ENCODE assay signal across 1 cellular context in the genomic region with DNA sequence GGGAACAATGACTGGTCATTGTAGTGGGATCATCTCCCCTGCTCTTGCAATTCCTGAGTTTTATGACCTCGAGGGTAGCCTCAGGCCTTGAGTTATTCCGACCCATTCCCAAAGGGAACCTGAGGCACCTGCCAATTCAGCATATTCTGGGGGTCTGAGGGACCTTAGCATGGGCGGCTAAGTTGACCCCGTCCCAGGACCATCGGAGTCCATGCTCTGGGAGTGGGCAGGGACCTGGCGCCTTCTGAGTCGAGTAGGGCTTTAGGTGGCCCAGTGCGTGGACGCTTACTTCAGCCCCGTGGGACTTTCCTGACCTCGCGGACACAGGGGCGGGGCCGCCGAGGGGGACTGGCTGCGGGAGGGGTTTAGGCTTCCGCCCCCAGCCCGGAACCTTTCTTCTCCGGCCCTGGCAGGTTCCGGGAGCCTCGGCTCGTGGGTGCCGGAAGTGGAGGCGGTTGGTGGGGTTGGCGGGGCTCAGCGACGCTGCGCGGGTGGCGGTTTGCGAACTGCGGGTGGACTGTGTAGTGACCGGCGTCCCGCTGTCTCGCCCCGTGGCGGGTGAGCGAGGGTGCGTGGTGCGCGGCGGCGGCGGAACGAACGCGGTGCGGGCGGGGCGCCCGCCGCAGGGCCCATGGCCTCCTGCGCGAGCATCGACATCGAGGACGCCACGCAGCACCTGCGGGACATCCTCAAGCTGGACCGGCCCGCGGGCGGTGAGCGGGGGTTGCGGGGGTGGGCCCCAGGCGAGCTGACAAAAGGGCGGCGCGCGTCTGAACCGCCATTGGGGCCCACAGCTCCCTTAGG.
A peak's percentile ranks its signal among the peaks of the same experiment; 100 is the strongest.
TF ChIP-seq lines count a peak whose summit lies in the region.

TSS of gene EDC4 (plus strand) at position 422 of the 804 bp plus-strand sequence. CDS start at position 632, 210 bp downstream.

TF ChIP-seq in K562, 482 proteins besides CTCF, POLR2A, EP300 and RAD21 (continued from another document and continues in another):
- TF ChIP-seq, protein P1, sequence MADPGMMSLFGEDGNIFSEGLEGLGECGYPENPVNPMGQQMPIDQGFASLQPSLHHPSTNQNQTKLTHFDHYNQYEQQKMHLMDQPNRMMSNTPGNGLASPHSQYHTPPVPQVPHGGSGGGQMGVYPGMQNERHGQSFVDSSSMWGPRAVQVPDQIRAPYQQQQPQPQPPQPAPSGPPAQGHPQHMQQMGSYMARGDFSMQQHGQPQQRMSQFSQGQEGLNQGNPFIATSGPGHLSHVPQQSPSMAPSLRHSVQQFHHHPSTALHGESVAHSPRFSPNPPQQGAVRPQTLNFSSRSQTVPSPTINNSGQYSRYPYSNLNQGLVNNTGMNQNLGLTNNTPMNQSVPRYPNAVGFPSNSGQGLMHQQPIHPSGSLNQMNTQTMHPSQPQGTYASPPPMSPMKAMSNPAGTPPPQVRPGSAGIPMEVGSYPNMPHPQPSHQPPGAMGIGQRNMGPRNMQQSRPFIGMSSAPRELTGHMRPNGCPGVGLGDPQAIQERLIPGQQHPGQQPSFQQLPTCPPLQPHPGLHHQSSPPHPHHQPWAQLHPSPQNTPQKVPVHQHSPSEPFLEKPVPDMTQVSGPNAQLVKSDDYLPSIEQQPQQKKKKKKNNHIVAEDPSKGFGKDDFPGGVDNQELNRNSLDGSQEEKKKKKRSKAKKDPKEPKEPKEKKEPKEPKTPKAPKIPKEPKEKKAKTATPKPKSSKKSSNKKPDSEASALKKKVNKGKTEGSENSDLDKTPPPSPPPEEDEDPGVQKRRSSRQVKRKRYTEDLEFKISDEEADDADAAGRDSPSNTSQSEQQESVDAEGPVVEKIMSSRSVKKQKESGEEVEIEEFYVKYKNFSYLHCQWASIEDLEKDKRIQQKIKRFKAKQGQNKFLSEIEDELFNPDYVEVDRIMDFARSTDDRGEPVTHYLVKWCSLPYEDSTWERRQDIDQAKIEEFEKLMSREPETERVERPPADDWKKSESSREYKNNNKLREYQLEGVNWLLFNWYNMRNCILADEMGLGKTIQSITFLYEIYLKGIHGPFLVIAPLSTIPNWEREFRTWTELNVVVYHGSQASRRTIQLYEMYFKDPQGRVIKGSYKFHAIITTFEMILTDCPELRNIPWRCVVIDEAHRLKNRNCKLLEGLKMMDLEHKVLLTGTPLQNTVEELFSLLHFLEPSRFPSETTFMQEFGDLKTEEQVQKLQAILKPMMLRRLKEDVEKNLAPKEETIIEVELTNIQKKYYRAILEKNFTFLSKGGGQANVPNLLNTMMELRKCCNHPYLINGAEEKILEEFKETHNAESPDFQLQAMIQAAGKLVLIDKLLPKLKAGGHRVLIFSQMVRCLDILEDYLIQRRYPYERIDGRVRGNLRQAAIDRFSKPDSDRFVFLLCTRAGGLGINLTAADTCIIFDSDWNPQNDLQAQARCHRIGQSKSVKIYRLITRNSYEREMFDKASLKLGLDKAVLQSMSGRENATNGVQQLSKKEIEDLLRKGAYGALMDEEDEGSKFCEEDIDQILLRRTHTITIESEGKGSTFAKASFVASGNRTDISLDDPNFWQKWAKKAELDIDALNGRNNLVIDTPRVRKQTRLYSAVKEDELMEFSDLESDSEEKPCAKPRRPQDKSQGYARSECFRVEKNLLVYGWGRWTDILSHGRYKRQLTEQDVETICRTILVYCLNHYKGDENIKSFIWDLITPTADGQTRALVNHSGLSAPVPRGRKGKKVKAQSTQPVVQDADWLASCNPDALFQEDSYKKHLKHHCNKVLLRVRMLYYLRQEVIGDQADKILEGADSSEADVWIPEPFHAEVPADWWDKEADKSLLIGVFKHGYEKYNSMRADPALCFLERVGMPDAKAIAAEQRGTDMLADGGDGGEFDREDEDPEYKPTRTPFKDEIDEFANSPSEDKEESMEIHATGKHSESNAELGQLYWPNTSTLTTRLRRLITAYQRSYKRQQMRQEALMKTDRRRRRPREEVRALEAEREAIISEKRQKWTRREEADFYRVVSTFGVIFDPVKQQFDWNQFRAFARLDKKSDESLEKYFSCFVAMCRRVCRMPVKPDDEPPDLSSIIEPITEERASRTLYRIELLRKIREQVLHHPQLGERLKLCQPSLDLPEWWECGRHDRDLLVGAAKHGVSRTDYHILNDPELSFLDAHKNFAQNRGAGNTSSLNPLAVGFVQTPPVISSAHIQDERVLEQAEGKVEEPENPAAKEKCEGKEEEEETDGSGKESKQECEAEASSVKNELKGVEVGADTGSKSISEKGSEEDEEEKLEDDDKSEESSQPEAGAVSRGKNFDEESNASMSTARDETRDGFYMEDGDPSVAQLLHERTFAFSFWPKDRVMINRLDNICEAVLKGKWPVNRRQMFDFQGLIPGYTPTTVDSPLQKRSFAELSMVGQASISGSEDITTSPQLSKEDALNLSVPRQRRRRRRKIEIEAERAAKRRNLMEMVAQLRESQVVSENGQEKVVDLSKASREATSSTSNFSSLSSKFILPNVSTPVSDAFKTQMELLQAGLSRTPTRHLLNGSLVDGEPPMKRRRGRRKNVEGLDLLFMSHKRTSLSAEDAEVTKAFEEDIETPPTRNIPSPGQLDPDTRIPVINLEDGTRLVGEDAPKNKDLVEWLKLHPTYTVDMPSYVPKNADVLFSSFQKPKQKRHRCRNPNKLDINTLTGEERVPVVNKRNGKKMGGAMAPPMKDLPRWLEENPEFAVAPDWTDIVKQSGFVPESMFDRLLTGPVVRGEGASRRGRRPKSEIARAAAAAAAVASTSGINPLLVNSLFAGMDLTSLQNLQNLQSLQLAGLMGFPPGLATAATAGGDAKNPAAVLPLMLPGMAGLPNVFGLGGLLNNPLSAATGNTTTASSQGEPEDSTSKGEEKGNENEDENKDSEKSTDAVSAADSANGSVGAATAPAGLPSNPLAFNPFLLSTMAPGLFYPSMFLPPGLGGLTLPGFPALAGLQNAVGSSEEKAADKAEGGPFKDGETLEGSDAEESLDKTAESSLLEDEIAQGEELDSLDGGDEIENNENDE (IDR thresholded peaks at IDR 0.05; ENCODE audit: low read depth, low read length), result no peak
- no peak for TF ChIP-seq ZNF133 (CRISPR knock-in tag; IDR thresholded peaks at IDR 0.05)
- TF ChIP-seq NFE2L1 (tag; IDR thresholded peaks at IDR 0.05; ENCODE audit: borderline replicate concordance, low read depth), result no peak
- no peak for TF ChIP-seq STAT5A (IDR thresholded peaks at IDR 0.05; ENCODE audit: borderline replicate concordance, low read length)
- peak; percentile 58; the same call in 1 of the 2 replicates for TF ChIP-seq ZNF143 (CRISPR knock-in tag; IDR thresholded peaks at IDR 0.05)
- no peak for TF ChIP-seq EWSR1 (IDR thresholded peaks at IDR 0.05; ENCODE audit: borderline replicate concordance, low read depth, partially characterized antibody)
- TF ChIP-seq, protein P2, sequence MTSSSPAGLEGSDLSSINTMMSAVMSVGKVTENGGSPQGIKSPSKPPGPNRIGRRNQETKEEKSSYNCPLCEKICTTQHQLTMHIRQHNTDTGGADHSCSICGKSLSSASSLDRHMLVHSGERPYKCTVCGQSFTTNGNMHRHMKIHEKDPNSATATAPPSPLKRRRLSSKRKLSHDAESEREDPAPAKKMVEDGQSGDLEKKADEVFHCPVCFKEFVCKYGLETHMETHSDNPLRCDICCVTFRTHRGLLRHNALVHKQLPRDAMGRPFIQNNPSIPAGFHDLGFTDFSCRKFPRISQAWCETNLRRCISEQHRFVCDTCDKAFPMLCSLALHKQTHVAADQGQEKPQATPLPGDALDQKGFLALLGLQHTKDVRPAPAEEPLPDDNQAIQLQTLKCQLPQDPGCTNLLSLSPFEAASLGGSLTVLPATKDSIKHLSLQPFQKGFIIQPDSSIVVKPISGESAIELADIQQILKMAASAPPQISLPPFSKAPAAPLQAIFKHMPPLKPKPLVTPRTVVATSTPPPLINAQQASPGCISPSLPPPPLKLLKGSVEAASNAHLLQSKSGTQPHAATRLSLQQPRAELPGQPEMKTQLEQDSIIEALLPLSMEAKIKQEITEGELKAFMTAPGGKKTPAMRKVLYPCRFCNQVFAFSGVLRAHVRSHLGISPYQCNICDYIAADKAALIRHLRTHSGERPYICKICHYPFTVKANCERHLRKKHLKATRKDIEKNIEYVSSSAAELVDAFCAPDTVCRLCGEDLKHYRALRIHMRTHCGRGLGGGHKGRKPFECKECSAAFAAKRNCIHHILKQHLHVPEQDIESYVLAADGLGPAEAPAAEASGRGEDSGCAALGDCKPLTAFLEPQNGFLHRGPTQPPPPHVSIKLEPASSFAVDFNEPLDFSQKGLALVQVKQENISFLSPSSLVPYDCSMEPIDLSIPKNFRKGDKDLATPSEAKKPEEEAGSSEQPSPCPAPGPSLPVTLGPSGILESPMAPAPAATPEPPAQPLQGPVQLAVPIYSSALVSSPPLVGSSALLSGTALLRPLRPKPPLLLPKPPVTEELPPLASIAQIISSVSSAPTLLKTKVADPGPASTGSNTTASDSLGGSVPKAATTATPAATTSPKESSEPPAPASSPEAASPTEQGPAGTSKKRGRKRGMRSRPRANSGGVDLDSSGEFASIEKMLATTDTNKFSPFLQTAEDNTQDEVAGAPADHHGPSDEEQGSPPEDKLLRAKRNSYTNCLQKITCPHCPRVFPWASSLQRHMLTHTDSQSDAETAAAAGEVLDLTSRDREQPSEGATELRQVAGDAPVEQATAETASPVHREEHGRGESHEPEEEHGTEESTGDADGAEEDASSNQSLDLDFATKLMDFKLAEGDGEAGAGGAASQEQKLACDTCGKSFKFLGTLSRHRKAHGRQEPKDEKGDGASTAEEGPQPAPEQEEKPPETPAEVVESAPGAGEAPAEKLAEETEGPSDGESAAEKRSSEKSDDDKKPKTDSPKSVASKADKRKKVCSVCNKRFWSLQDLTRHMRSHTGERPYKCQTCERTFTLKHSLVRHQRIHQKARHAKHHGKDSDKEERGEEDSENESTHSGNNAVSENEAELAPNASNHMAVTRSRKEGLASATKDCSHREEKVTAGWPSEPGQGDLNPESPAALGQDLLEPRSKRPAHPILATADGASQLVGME (CRISPR knock-in tag; IDR thresholded peaks at IDR 0.05), result peak; percentile 83; the same call in 1 of the 2 replicates
- no peak for TF ChIP-seq RBM14 (IDR thresholded peaks at IDR 0.05; ENCODE audit: borderline replicate concordance, insufficient read depth, low read depth, low read length)
- 0 out of 4 replicates have a peak, but pooled peaks of 1 of the 2 experiments have one; percentile 30 for TF ChIP-seq FOXK2 (conservative IDR thresholded peaks at IDR 0.05 in 1 of 2, IDR thresholded peaks at IDR 0.05 in 1 of 2; ENCODE audit: low read depth in 2 of 2)
- TF ChIP-seq, protein P3, sequence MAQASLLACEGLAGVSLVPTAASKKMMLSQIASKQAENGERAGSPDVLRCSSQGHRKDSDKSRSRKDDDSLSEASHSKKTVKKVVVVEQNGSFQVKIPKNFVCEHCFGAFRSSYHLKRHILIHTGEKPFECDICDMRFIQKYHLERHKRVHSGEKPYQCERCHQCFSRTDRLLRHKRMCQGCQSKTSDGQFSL (CRISPR knock-in tag; IDR thresholded peaks at IDR 0.05), result peak; percentile 85
- TF ChIP-seq, protein P3 (tag; IDR thresholded peaks at IDR 0.05), result no peak
- peak; percentile 72 for TF ChIP-seq POLR2H (tag; IDR thresholded peaks at IDR 0.05; ENCODE audit: low read depth)
- TF ChIP-seq SNIP1 (IDR thresholded peaks at IDR 0.05; ENCODE audit: low read depth), result no peak
- TF ChIP-seq, protein P4, sequence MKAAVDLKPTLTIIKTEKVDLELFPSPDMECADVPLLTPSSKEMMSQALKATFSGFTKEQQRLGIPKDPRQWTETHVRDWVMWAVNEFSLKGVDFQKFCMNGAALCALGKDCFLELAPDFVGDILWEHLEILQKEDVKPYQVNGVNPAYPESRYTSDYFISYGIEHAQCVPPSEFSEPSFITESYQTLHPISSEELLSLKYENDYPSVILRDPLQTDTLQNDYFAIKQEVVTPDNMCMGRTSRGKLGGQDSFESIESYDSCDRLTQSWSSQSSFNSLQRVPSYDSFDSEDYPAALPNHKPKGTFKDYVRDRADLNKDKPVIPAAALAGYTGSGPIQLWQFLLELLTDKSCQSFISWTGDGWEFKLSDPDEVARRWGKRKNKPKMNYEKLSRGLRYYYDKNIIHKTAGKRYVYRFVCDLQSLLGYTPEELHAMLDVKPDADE (conservative IDR thresholded peaks at IDR 0.05; ENCODE audit: control insufficient read depth, low read depth, low read length), result peak; percentile 85
- peak; percentile 87; the same call in 1 of the 2 replicates for TF ChIP-seq ATF6 (CRISPR knock-in tag; IDR thresholded peaks at IDR 0.05)
- TF ChIP-seq HMGN3 (IDR thresholded peaks at IDR 0.05; ENCODE audit: borderline replicate concordance, extremely low read depth, insufficient read length, low read depth, low read length), result peak; percentile 91
- TF ChIP-seq, protein P5, sequence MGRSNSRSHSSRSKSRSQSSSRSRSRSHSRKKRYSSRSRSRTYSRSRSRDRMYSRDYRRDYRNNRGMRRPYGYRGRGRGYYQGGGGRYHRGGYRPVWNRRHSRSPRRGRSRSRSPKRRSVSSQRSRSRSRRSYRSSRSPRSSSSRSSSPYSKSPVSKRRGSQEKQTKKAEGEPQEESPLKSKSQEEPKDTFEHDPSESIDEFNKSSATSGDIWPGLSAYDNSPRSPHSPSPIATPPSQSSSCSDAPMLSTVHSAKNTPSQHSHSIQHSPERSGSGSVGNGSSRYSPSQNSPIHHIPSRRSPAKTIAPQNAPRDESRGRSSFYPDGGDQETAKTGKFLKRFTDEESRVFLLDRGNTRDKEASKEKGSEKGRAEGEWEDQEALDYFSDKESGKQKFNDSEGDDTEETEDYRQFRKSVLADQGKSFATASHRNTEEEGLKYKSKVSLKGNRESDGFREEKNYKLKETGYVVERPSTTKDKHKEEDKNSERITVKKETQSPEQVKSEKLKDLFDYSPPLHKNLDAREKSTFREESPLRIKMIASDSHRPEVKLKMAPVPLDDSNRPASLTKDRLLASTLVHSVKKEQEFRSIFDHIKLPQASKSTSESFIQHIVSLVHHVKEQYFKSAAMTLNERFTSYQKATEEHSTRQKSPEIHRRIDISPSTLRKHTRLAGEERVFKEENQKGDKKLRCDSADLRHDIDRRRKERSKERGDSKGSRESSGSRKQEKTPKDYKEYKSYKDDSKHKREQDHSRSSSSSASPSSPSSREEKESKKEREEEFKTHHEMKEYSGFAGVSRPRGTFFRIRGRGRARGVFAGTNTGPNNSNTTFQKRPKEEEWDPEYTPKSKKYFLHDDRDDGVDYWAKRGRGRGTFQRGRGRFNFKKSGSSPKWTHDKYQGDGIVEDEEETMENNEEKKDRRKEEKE (IDR thresholded peaks at IDR 0.05; ENCODE audit: borderline replicate concordance in 1 of 2, control insufficient read depth in 1 of 2, low read depth in 2 of 2, low read length in 1 of 2), result peak in 1 of 2 experiments; percentile 97; a peak in 2 of 4 replicates
- peak; percentile 28; the same call in 1 of the 2 replicates for TF ChIP-seq ZNF76 (CRISPR knock-in tag; IDR thresholded peaks at IDR 0.05; ENCODE audit: borderline replicate concordance)
- TF ChIP-seq NFIC (IDR thresholded peaks at IDR 0.05), result peak; percentile 68
